In genomic region chr16:15891508-15891907, GRCh38 we compare ENCODE assay signal across 27 cellular contexts. TPM values are rescaled to one million over a fixed set of nuclear protein-coding genes. Genes with fewer than 3 reads are reported as not detected.
"Had no signal": no experiment of that assay in that cellular context is flagged by ENCODE, and none has a peak within 500 bp of the region (broad histone marks: within the 10 kb centered on the region; RNA-seq: fewer than 3 reads in every experiment).

No MANE protein-coding gene starts in this region.

- H3K4me3 Mint-ChIP-seq: immature natural killer cell; mesothelial cell of epicardium; natural killer cell; nephron progenitor cell; stimulated activated naive CD8-positive, alpha-beta T cell treated with anti-CD3 and anti-CD28 coated beads, Interleukin-15, Interleukin-2, amounts not matched to agents 100 ng/mL and 50 ng/mL, for 24 hours had no signal

- H3K4me3 ChIP-seq: left ventricle myocardium inferior, lung, ovary, right atrium auricular region, skin epidermis, suprapubic skin, thoracic aorta, tibial artery, upper lobe of right lung had no signal

- H3K36me3 ChIP-seq: left ventricle myocardium inferior, ovary, right atrium auricular region, suprapubic skin, thoracic aorta, tibial artery had no signal

- H3K9me3 ChIP-seq: left ventricle myocardium inferior, ovary, right atrium auricular region, suprapubic skin, thoracic aorta, tibial artery, upper lobe of right lung had no signal

- H3K27me3 ChIP-seq: ovary, right atrium auricular region, suprapubic skin, tibial artery, upper lobe of right lung had no signal

- H3K27ac Mint-ChIP-seq: mesothelial cell of epicardium; nephron progenitor cell; progenitor cell of endocrine pancreas; stimulated activated naive CD8-positive, alpha-beta T cell treated with anti-CD3 and anti-CD28 coated beads, Interleukin-15, Interleukin-2, amounts not matched to agents 100 ng/mL and 50 ng/mL, for 24 hours had no signal

- H3K36me3 Mint-ChIP-seq: immature natural killer cell, mesothelial cell of epicardium, naive B cell, natural killer cell had no signal

- H3K27ac ChIP-seq: left ventricle myocardium inferior, ovary, right atrium auricular region, skin epidermis, suprapubic skin, thoracic aorta, tibial artery, upper lobe of right lung had no signal

- DNase-seq: hypothalamus; immature natural killer cell; kidney; left ventricle myocardium inferior; mesendoderm; naive B cell; natural killer cell; nephron progenitor cell; ovary; stimulated activated CD4-positive, alpha-beta T cell treated with anti-CD3 and anti-CD28 coated beads, Interleukin-12 subunit alpha, Interleukin-12 subunit beta, amount 100 ng/mL, for 4 hours; stimulated activated CD4-positive, alpha-beta T cell treated with anti-CD3 and anti-CD28 coated beads, Interleukin-15, amount 100 ng/mL, for 24 hours; stimulated activated CD4-positive, alpha-beta T cell treated with anti-CD3 and anti-CD28 coated beads, Interleukin-2, amount 100 ng/mL, for 24 hours; stimulated activated CD4-positive, alpha-beta T cell treated with anti-CD3 and anti-CD28 coated beads, Interleukin-4, amount 100 ng/mL, for 1 hour; stimulated activated naive CD4-positive, alpha-beta T cell; tibial artery; trophoblast cell; upper lobe of right lung had no signal

- H3K9me3 Mint-ChIP-seq: immature natural killer cell; mesothelial cell of epicardium; naive B cell; natural killer cell; nephron progenitor cell; stimulated activated naive CD8-positive, alpha-beta T cell treated with anti-CD3 and anti-CD28 coated beads, Interleukin-15, Interleukin-2, amounts not matched to agents 100 ng/mL and 50 ng/mL, for 24 hours had no signal

- H3K27me3 Mint-ChIP-seq: naive B cell; progenitor cell of endocrine pancreas; stimulated activated naive CD8-positive, alpha-beta T cell treated with anti-CD3 and anti-CD28 coated beads, Interleukin-15, Interleukin-2, amounts not matched to agents 100 ng/mL and 50 ng/mL, for 24 hours had no signal

- ATAC-seq: natural killer cell, sciatic nerve, upper lobe of right lung had no signal

RNA-seq across cellular contexts. Expression of gene MYH11, which starts 34.7 kb away (rescaled TPM):
- total RNA-seq: pulmonary artery endothelial cell had no signal
